24 cellular contexts compared by ENCODE assay signal in genomic region chr1:143584508-143584907, GRCh38.
DNase-seq lines count a peak whose midpoint lies in the region; ATAC-seq, FAIRE-seq and TF ChIP-seq lines count a peak whose summit lies in the region.
"Had no signal": no experiment of that assay in that cellular context is flagged by ENCODE, and none has a peak within 500 bp of the region (broad histone marks: within the 10 kb centered on the region; RNA-seq: fewer than 3 reads in every experiment).

No MANE protein-coding gene starts in this region.

- DNase-seq in HT1080 (ENCODE audit: low read depth) (peak; percentile 46), NB4 (ENCODE audit: low read depth) (peak; percentile 9), K562 (ENCODE audit: extremely low read depth in 1 of 4, low spot score in 3 of 4) (no peak), NAMALWA (ENCODE audit: low spot score) (no peak), T-helper 2 cell (no peak)
- DNase-seq in stimulated activated CD4-positive, alpha-beta T cell treated with anti-CD3 and anti-CD28 coated beads, Interleukin-4, amount 100 ng/mL, for 24 hours = no peak
- no peak for DNase-seq in effector memory CD4-positive, alpha-beta T cell
- DNase-seq: 8988T; ACHN; BE2C; C1 segment of cervical spinal cord; Caco-2; Calu3; CD4-positive, alpha-beta memory T cell; CD4-positive, CD25-positive, alpha-beta regulatory T cell; CD8-positive, alpha-beta memory T cell; DMS79 treated with DMSO at 0.1 percent for 48 hours; GDM1 had no signal

- WGBS in K562 (ENCODE audit: insufficient coverage, low coverage, missing lambda C conversion rate) = 0% methylated on average over 4 of the region's 4 CpGs

- H4K20me1 ChIP-seq in K562 (replicated peaks; ENCODE audit: control insufficient read depth, insufficient read depth, low read length) = no peaks in the 10 kb centered on the region
- H4K20me1 ChIP-seq: BLaER1 had no signal

- H3K27ac ChIP-seq in K562 (ENCODE audit: extremely low read depth, low read depth, low read length) = no peak overlapping the region
- no peak overlapping the region for H3K27ac ChIP-seq in effector memory CD4-positive, alpha-beta T cell (ENCODE audit: insufficient read depth, low read length, poor library complexity, severe bottlenecking)
- H3K27ac ChIP-seq: BLaER1 had no signal

- H3K9ac ChIP-seq in K562 (ENCODE audit: insufficient read depth in 1 of 2, low read depth in 2 of 2, low read length in 2 of 2) = no peak overlapping the region
- H3K9ac ChIP-seq: BLaER1 had no signal

- TF ChIP-seq POLR2A in NB4 (IDR thresholded peaks at IDR 0.05; ENCODE audit: extremely low read depth, insufficient read length) (no peak), K562 (conservative IDR thresholded peaks at IDR 0.05) (no peak)

- TF ChIP-seq RAD21 in K562 (CRISPR knock-in tag; conservative IDR thresholded peaks at IDR 0.05 in 1 of 2, IDR thresholded peaks at IDR 0.05 in 1 of 2) = no peak

- CTCF ChIA-PET in K562 (lab: Yijun Ruan, JAX; ENCODE audit: low intra/inter-chr PET ratio) = no interaction called here

- FAIRE-seq in K562 (lab: Jason Lieb, UNC) = no peak
- FAIRE-seq: A204.1, D721Med, GM12878, GM12892, GM18507 had no signal

- H2AFZ ChIP-seq in K562 (ENCODE audit: low read depth, low read length) = no peak overlapping the region

- no peaks in the 10 kb centered on the region for H3K79me2 ChIP-seq in K562 (ENCODE audit: control insufficient read depth, insufficient read depth, low read length)

- no peak for TF ChIP-seq EP300 in K562 (IDR thresholded peaks at IDR 0.05; ENCODE audit: low read length)

- H3K9me1 ChIP-seq in K562 (ENCODE audit: control insufficient read depth, insufficient read depth, low read length) = no peaks in the 10 kb centered on the region

- H3K4me1 ChIP-seq in K562 (replicated peaks in 1 of 2; ENCODE audit: control insufficient read depth in 2 of 2, insufficient read depth in 2 of 2, low read length in 2 of 2) = no peaks in the 10 kb centered on the region
- no peaks in the 10 kb centered on the region for H3K4me1 ChIP-seq in effector memory CD4-positive, alpha-beta T cell (ENCODE audit: control insufficient read depth, insufficient read depth, low read length, poor library complexity, severe bottlenecking)
- H3K4me1 ChIP-seq: BE2C, BLaER1, Caco-2 had no signal

- in situ Hi-C loops in K562 (cut with MboI) = loop anchor here (5.0 kb wide), 1 partner anchor 37 kb away; no protein-coding TSS in a partner anchor

- H3K4me3 ChIP-seq in NB4 (ENCODE audit: low read depth, low read length) (no peak overlapping the region), K562 (no peak overlapping the region)
- no peak overlapping the region for H3K4me3 ChIP-seq in effector memory CD4-positive, alpha-beta T cell (ENCODE audit: insufficient read depth, low read depth, low read length, poor library complexity, severe bottlenecking)
- H3K4me3 ChIP-seq: BLaER1, GM12878 had no signal

- BruUV-seq in K562 (replicated peaks; lab: Mats Ljungman, UMichigan) = no TSS peak

- POLR2A ChIA-PET in K562 (lab: Yijun Ruan, JAX) = no interaction called here

- no peaks in the 10 kb centered on the region for H3K9me3 ChIP-seq in K562 (replicated peaks; ENCODE audit: control insufficient read depth, insufficient read depth, low read depth, low read length)
- H3K9me3 ChIP-seq in effector memory CD4-positive, alpha-beta T cell (ENCODE audit: control insufficient read depth, low read length) = no peaks in the 10 kb centered on the region
- H3K9me3 ChIP-seq: BE2C, BLaER1, Caco-2 had no signal

- H3K36me3 ChIP-seq in K562 (ENCODE audit: control insufficient read depth, insufficient read depth, low read length) = no peaks in the 10 kb centered on the region
- H3K36me3 ChIP-seq in effector memory CD4-positive, alpha-beta T cell (ENCODE audit: control insufficient read depth, insufficient read depth, low read length) = no peaks in the 10 kb centered on the region
- H3K36me3 ChIP-seq: BE2C, BLaER1 had no signal

- TF ChIP-seq CTCF in NB4 (IDR thresholded peaks at IDR 0.05; ENCODE audit: low read depth, low read length) (no peak), K562 (IDR thresholded peaks at IDR 0.05 in 2 of 3, conservative IDR thresholded peaks at IDR 0.05 in 1 of 3; ENCODE audit: insufficient read depth in 2 of 3, low read depth in 1 of 3, low read length in 3 of 3) (no peak)

- H3K4me2 ChIP-seq in K562 (ENCODE audit: insufficient read depth, low read length) = no peak overlapping the region
- H3K4me2 ChIP-seq: BLaER1 had no signal

- H3K27me3 ChIP-seq in K562 (ENCODE audit: control insufficient read depth in 2 of 2, insufficient read depth in 2 of 2, low read length in 2 of 2) = no peaks in the 10 kb centered on the region
- H3K27me3 ChIP-seq in effector memory CD4-positive, alpha-beta T cell (replicated peaks; ENCODE audit: control insufficient read depth, insufficient read depth, low read length, poor library complexity, severe bottlenecking) = no peaks in the 10 kb centered on the region
- H3K27me3 ChIP-seq: BLaER1 had no signal

- intact Hi-C loops in K562 (cut with micrococcal nuclease) = no loop called here

- no peak for ATAC-seq in K562
- ATAC-seq: GM12878 had no signal

TF ChIP-seq in K562, 482 proteins besides CTCF, POLR2A, EP300 and RAD21:
- TF ChIP-seq POLR2H (tag; IDR thresholded peaks at IDR 0.05; ENCODE audit: low read depth) = peak; percentile 68
- no peak for TF ChIP-seq POLR2AphosphoS2 (IDR thresholded peaks at IDR 0.05; ENCODE audit: low read length)
- no peak for TF ChIP-seq ZBTB7A (IDR thresholded peaks at IDR 0.05; ENCODE audit: borderline replicate concordance, control insufficient read depth, low read depth, low read length)
- TF ChIP-seq POLR3A (IDR thresholded peaks at IDR 0.05; ENCODE audit: borderline replicate concordance, extremely low read depth, insufficient read depth, insufficient read length) = peak; percentile 70
- TF ChIP-seq TBP (optimal IDR thresholded peaks at IDR 0.05; ENCODE audit: low read depth, low read length) = peak; percentile 71

Comparison
In these comparisons a context has a peak if more than half of its experiments do, and no peak if none do; other contexts are left out.
1. DNase-seq: peak in HT1080 (single experiment) and NB4 (single experiment); none in K562 (0 of 4), stimulated activated CD4-positive, alpha-beta T cell treated with anti-CD3 and anti-CD28 coated beads, Interleukin-4, amount 100 ng/mL, for 24 hours (single experiment), effector memory CD4-positive, alpha-beta T cell (0 of 3), NAMALWA (single experiment) and T-helper 2 cell (0 of 5).